24 cellular contexts compared by ENCODE assay signal in genomic region chr4:120431180-120431579, GRCh38.
"Had no signal": no experiment of that assay in that cellular context is flagged by ENCODE, and none has a peak within 500 bp of the region (broad histone marks: within the 10 kb centered on the region; RNA-seq: fewer than 3 reads in every experiment).

No MANE protein-coding gene starts in this region.

- ATAC-seq: activated CD8-positive, alpha-beta T cell treated with anti-CD3 and anti-CD28 coated beads, Interleukin-2, amount 10 ng/mL, durations not matched to agents 7 days and 5 days; body of pancreas; right lobe of liver; stimulated activated effector memory CD8-positive, alpha-beta T cell treated with anti-CD3 and anti-CD28 coated beads, Interleukin-12 subunit alpha, Interleukin-12 subunit beta, amount 100 ng/mL, for 72 hours; stimulated activated naive CD8-positive, alpha-beta T cell treated with anti-CD3 and anti-CD28 coated beads, Interleukin-15, amount 100 ng/mL, for 72 hours had no signal

- DNase-seq: activated CD4-positive, alpha-beta T cell treated with anti-CD3 and anti-CD28 coated beads, Interleukin-2, amount 10 ng/mL, durations not matched to agents 7 days and 5 days; activated CD4-positive, CD25-positive, alpha-beta regulatory T cell treated with anti-CD3 and anti-CD28 coated beads, Interleukin-2, amount 50 U/mL, for 72 hours; activated CD8-positive, alpha-beta T cell treated with anti-CD3 and anti-CD28 coated beads, Interleukin-2, amount 10 ng/mL, durations not matched to agents 7 days and 5 days; activated gamma-delta T cell treated with Interleukin-2 at 50 U/mL for 16 hours; anterior cingulate cortex; body of pancreas; effector CD4-positive, alpha-beta T cell; erythroblast; foreskin fibroblast; kidney; naive B cell; nucleus accumbens; posterior cingulate gyrus; right lobe of liver; stimulated activated CD4-positive, alpha-beta T cell treated with anti-CD3 and anti-CD28 coated beads, Interleukin-2, amount 100 ng/mL, for 24 hours; stimulated activated naive CD8-positive, alpha-beta T cell treated with anti-CD3 and anti-CD28 coated beads, Interleukin-15, amount 100 ng/mL, for 72 hours; WERI-Rb-1 had no signal

- H3K9me3 Mint-ChIP-seq: activated CD4-positive, alpha-beta T cell treated with anti-CD3 and anti-CD28 coated beads, Interleukin-2, amount 10 ng/mL, durations not matched to agents 7 days and 5 days; activated naive CD4-positive, alpha-beta T cell treated with anti-CD3 and anti-CD28 coated beads, Interleukin-2, amount 50 U/mL, for 24 hours; dendritic cell treated with granulocyte-macrophage colony-stimulating factor and Interleukin-4, amounts not matched to agents 40 ng/mL and 50 ng/mL, for 4 days; stimulated activated effector memory CD8-positive, alpha-beta T cell treated with anti-CD3 and anti-CD28 coated beads, Interleukin-12 subunit alpha, Interleukin-12 subunit beta, amount 100 ng/mL, for 72 hours; stimulated activated naive CD8-positive, alpha-beta T cell treated with anti-CD3 and anti-CD28 coated beads, Interleukin-15, amount 100 ng/mL, for 72 hours had no signal

- H3K27ac ChIP-seq: body of pancreas, cardiac muscle cell, right lobe of liver, skin epidermis, tibial nerve, WERI-Rb-1 had no signal

- H3K27me3 Mint-ChIP-seq: activated CD4-positive, alpha-beta T cell treated with anti-CD3 and anti-CD28 coated beads, Interleukin-2, amount 10 ng/mL, durations not matched to agents 7 days and 5 days; dendritic cell treated with granulocyte-macrophage colony-stimulating factor and Interleukin-4, amounts not matched to agents 40 ng/mL and 50 ng/mL, for 4 days; naive B cell; stimulated activated naive CD8-positive, alpha-beta T cell treated with anti-CD3 and anti-CD28 coated beads, Interleukin-15, amount 100 ng/mL, for 72 hours had no signal

- H3K4me1 Mint-ChIP-seq: activated CD4-positive, alpha-beta T cell treated with anti-CD3 and anti-CD28 coated beads, Interleukin-2, amount 10 ng/mL, durations not matched to agents 7 days and 5 days; activated naive CD4-positive, alpha-beta T cell treated with anti-CD3 and anti-CD28 coated beads, Interleukin-2, amount 50 U/mL, for 24 hours; naive B cell; stimulated activated effector memory CD8-positive, alpha-beta T cell treated with anti-CD3 and anti-CD28 coated beads, Interleukin-12 subunit alpha, Interleukin-12 subunit beta, amount 100 ng/mL, for 72 hours; stimulated activated naive CD8-positive, alpha-beta T cell treated with anti-CD3 and anti-CD28 coated beads, Interleukin-15, amount 100 ng/mL, for 72 hours had no signal

- H3K9me3 ChIP-seq: body of pancreas, right lobe of liver, tibial nerve had no signal

- H3K36me3 Mint-ChIP-seq: activated naive CD4-positive, alpha-beta T cell treated with anti-CD3 and anti-CD28 coated beads, Interleukin-2, amount 50 U/mL, for 24 hours; naive B cell; stimulated activated effector memory CD8-positive, alpha-beta T cell treated with anti-CD3 and anti-CD28 coated beads, Interleukin-12 subunit alpha, Interleukin-12 subunit beta, amount 100 ng/mL, for 72 hours had no signal

- H3K4me3 ChIP-seq: body of pancreas, cardiac muscle cell, lung, right lobe of liver, skin epidermis, tibial nerve had no signal

- FAIRE-seq: kidney had no signal

- H3K4me3 Mint-ChIP-seq: activated CD4-positive, alpha-beta T cell treated with anti-CD3 and anti-CD28 coated beads, Interleukin-2, amount 10 ng/mL, durations not matched to agents 7 days and 5 days; activated CD8-positive, alpha-beta T cell treated with anti-CD3 and anti-CD28 coated beads, Interleukin-2, amount 10 ng/mL, durations not matched to agents 7 days and 5 days; activated naive CD4-positive, alpha-beta T cell treated with anti-CD3 and anti-CD28 coated beads, Interleukin-2, amount 50 U/mL, for 24 hours; dendritic cell treated with granulocyte-macrophage colony-stimulating factor and Interleukin-4, amounts not matched to agents 40 ng/mL and 50 ng/mL, for 4 days; naive B cell; stimulated activated effector memory CD8-positive, alpha-beta T cell treated with anti-CD3 and anti-CD28 coated beads, Interleukin-12 subunit alpha, Interleukin-12 subunit beta, amount 100 ng/mL, for 72 hours; stimulated activated naive CD8-positive, alpha-beta T cell treated with anti-CD3 and anti-CD28 coated beads, Interleukin-15, amount 100 ng/mL, for 72 hours had no signal

- H3K36me3 ChIP-seq: cardiac muscle cell, right lobe of liver, tibial nerve, WERI-Rb-1 had no signal

- H3K4me1 ChIP-seq: body of pancreas, right lobe of liver, tibial nerve had no signal

- H3K27me3 ChIP-seq: body of pancreas, cardiac muscle cell, right lobe of liver, tibial nerve had no signal
